ENCODE assay signal across 16 cellular contexts in the genomic region with DNA sequence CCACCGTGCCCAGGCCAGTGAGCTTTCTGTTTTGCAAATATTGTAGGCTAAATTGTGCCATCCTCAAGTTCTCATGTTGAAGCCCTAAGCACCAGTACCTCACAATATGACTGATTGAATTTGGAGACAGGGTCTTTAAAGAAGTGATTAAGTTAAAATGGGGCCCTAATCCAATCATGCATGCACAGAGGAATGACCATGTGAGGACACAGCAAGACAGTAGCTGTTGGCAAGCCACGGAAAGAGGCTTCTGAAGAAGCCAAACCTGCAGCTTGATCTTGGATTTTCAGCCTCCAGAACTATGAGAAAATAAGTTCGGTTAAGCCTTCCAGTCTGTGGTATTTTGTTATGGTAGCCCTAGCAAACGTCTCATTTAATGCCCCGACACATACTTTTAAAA.
"Had no signal": no experiment of that assay in that cellular context is flagged by ENCODE, and none has a peak within 500 bp of the region (broad histone marks: within the 10 kb centered on the region; RNA-seq: fewer than 3 reads in every experiment).

No MANE protein-coding gene starts in this region.

- H3K4me2 ChIP-seq: hepatocyte had no signal

- H3K36me3 ChIP-seq: brain microvascular endothelial cell had no signal

- H3K36me3 Mint-ChIP-seq: natural killer cell treated with Interleukin-12 subunit alpha and Interleukin-12 subunit beta and Interleukin-15 and Interleukin-18, amount 100 ng/mL, for 72 hours had no signal

- H3K4me3 ChIP-seq: hepatocyte had no signal

- H3K27me3 ChIP-seq: brain microvascular endothelial cell, hepatocyte had no signal

- H3K27me3 Mint-ChIP-seq: central memory CD8-positive, alpha-beta T cell; effector memory CD8-positive, alpha-beta T cell; natural killer cell treated with Interleukin-12 subunit alpha and Interleukin-12 subunit beta and Interleukin-15 and Interleukin-18, amount 100 ng/mL, for 72 hours had no signal

- H3K27ac ChIP-seq: brain microvascular endothelial cell, hepatocyte had no signal

- H3K9me3 Mint-ChIP-seq: central memory CD8-positive, alpha-beta T cell; effector memory CD8-positive, alpha-beta T cell; natural killer cell treated with Interleukin-12 subunit alpha and Interleukin-12 subunit beta and Interleukin-15 and Interleukin-18, amount 100 ng/mL, for 72 hours had no signal

- DNase-seq: activated CD4-positive, alpha-beta T cell treated with anti-CD3 and anti-CD28 coated beads, Interleukin-2, amount 50 U/mL, for 1 hour; activated CD8-positive, alpha-beta memory T cell treated with anti-CD3 and anti-CD28 coated beads for 24 hours; activated naive CD4-positive, alpha-beta T cell; anterior cingulate cortex; brain microvascular endothelial cell; cortex of kidney; effector memory CD8-positive, alpha-beta T cell; kidney glomerular epithelial cell; mesendoderm; right cardiac atrium; stimulated activated CD4-positive, alpha-beta T cell treated with anti-CD3 and anti-CD28 coated beads, Interleukin-4, amount 100 ng/mL, for 24 hours; stimulated activated naive CD4-positive, alpha-beta T cell; trophoblast cell had no signal

- H3K4me3 Mint-ChIP-seq: central memory CD8-positive, alpha-beta T cell; effector memory CD8-positive, alpha-beta T cell; natural killer cell treated with Interleukin-12 subunit alpha and Interleukin-12 subunit beta and Interleukin-15 and Interleukin-18, amount 100 ng/mL, for 72 hours had no signal

- H3K27ac Mint-ChIP-seq: effector memory CD8-positive, alpha-beta T cell had no signal

- ATAC-seq: effector memory CD8-positive, alpha-beta T cell; natural killer cell treated with Interleukin-12 subunit alpha and Interleukin-12 subunit beta and Interleukin-15 and Interleukin-18, amount 100 ng/mL, for 72 hours; right cardiac atrium had no signal
